8 cellular contexts compared by ENCODE assay signal in genomic region chr2:130355578-130356431, GRCh38. TPM values are rescaled to one million over a fixed set of nuclear protein-coding genes. Genes with fewer than 3 reads are reported as not detected.
A peak's percentile ranks its signal among the peaks of the same experiment; 100 is the strongest.
DNase-seq lines count a peak whose midpoint lies in the region; ATAC-seq and TF ChIP-seq lines count a peak whose summit lies in the region.

A gene with protein sequence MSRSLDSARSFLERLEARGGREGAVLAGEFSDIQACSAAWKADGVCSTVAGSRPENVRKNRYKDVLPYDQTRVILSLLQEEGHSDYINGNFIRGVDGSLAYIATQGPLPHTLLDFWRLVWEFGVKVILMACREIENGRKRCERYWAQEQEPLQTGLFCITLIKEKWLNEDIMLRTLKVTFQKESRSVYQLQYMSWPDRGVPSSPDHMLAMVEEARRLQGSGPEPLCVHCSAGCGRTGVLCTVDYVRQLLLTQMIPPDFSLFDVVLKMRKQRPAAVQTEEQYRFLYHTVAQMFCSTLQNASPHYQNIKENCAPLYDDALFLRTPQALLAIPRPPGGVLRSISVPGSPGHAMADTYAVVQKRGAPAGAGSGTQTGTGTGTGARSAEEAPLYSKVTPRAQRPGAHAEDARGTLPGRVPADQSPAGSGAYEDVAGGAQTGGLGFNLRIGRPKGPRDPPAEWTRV (plus strand): TSS chr2:130356056. CDS start chr2:130356108, 52 bp downstream.

- peak in 3 of 4 donors; percentile 35 to 91 (median 84) for TF ChIP-seq POLR2A in esophagus squamous epithelium (IDR thresholded peaks at IDR 0.05)

- peak; percentile 31; the same call in 1 of the 2 replicates for TF ChIP-seq CTCF in OCI-LY1 (IDR thresholded peaks at IDR 0.05; ENCODE audit: low read length)
- peak in 5 of 6 experiments; percentile 27 to 57 (median 51) for TF ChIP-seq CTCF in esophagus squamous epithelium (IDR thresholded peaks at IDR 0.05)

- H3K27me3 ChIP-seq in OCI-LY1 (ENCODE audit: insufficient read depth, low read length) = no peaks in the 10 kb centered on the region
- no peaks in the 10 kb centered on the region for H3K27me3 ChIP-seq in esophagus squamous epithelium
- H3K27me3 ChIP-seq in muscle layer of colon (ENCODE audit: control insufficient read depth in 1 of 2, insufficient read depth in 2 of 2, low read length in 2 of 2) = no peaks in the 10 kb centered on the region
- no peaks in the 10 kb centered on the region for H3K27me3 ChIP-seq in subcutaneous abdominal adipose tissue (ENCODE audit: control insufficient read depth in 5 of 5, insufficient read depth in 4 of 5, low read length in 5 of 5)

- H4K20me1 ChIP-seq in OCI-LY1 (ENCODE audit: insufficient read depth, low read length) = no peaks in the 10 kb centered on the region

- H2AFZ ChIP-seq in OCI-LY1 (ENCODE audit: low read length) = no peak within 1 kb of the TSS

- DNase-seq in DMS 273 treated with DMSO at 0.1 percent for 48 hours (lab: John Stamatoyannopoulos, UW) (peak; percentile 41), esophagus squamous epithelium (lab: John Stamatoyannopoulos, UW) (peak; percentile 40)
- peak; percentile 75 to 80 for DNase-seq in activated T-cell treated with anti-CD3 and anti-CD28 coated beads, Interleukin-2, amount 50 U/mL, for 48 hours

- peaks cover 56% of the 10 kb centered on the region for H3K4me1 ChIP-seq in OCI-LY1 (ENCODE audit: insufficient read depth, low read length, severe bottlenecking)
- peaks cover 12 to 28% (median 14%) of the 10 kb centered on the region in 3 donors for H3K4me1 ChIP-seq in esophagus squamous epithelium
- peaks cover 25% of the 10 kb centered on the region for H3K4me1 ChIP-seq in muscle layer of colon (ENCODE audit: insufficient read depth, low read length)
- peaks cover 6 to 48% (median 38%) of the 10 kb centered on the region in 5 donors for H3K4me1 ChIP-seq in subcutaneous abdominal adipose tissue (ENCODE audit: control insufficient read depth in 5 of 5, insufficient read depth in 5 of 5, low read length in 5 of 5)

- intact Hi-C loops in esophagus squamous epithelium (cut with DNase I) = no loop called here

- H3K9ac ChIP-seq in OCI-LY1 (ENCODE audit: low read length) (peak within 1 kb of the TSS; percentile 92), muscle layer of colon (ENCODE audit: low read length) (no peak within 1 kb of the TSS), subcutaneous abdominal adipose tissue (ENCODE audit: low read length in 5 of 5) (peak within 1 kb of the TSS; percentile 63 to 84 (median 70))

- H3F3A ChIP-seq in OCI-LY1 (ENCODE audit: insufficient read depth, low read length) = no peaks in the 10 kb centered on the region

- WGBS in esophagus squamous epithelium, 2 donors = 2% methylated on average over 9 of the region's 107 CpGs; no CpG with 5 or more reads in 1 of the 2 donors

- H3K4me2 ChIP-seq in OCI-LY1 (ENCODE audit: low read length) = peak within 1 kb of the TSS; percentile 95

- peak; percentile 92 for ATAC-seq in GM19463 (IDR thresholded peaks at IDR 0.05; ENCODE audit: unreplicated experiment)
- peak; percentile 87 for ATAC-seq in HG03565 (IDR thresholded peaks at IDR 0.05; ENCODE audit: unreplicated experiment)

- H3K4me3 ChIP-seq in OCI-LY1 (ENCODE audit: low read depth, low read length, poor library complexity, severe bottlenecking) (peak within 1 kb of the TSS; percentile 88), esophagus squamous epithelium (peak within 1 kb of the TSS; percentile 70 to 95 (median 82)), muscle layer of colon (ENCODE audit: low read depth in 1 of 2, low read length in 2 of 2) (peak within 1 kb of the TSS; percentile 59 to 86), subcutaneous abdominal adipose tissue (ENCODE audit: low read depth in 1 of 5, low read length in 5 of 5) (peak within 1 kb of the TSS; percentile 73 to 81 (median 77))

- H3K36me3 ChIP-seq in OCI-LY1 (ENCODE audit: insufficient read depth, low read length) (peaks cover 34% of the 10 kb centered on the region), esophagus squamous epithelium (no peaks in the 10 kb centered on the region), muscle layer of colon (ENCODE audit: insufficient read depth, low read length) (no peaks in the 10 kb centered on the region), subcutaneous abdominal adipose tissue (ENCODE audit: control insufficient read depth in 5 of 5, insufficient read depth in 5 of 5, low read length in 5 of 5) (peaks cover 0 to 6% (median 0%) of the 10 kb centered on the region in 5 donors)

- no peaks in the 10 kb centered on the region for H3K79me2 ChIP-seq in OCI-LY1 (ENCODE audit: insufficient read depth, low read length)

- H3K9me2 ChIP-seq in OCI-LY1 (ENCODE audit: low read depth, low read length) = no peaks in the 10 kb centered on the region

- H3K27ac ChIP-seq in OCI-LY1 (ENCODE audit: low read depth, low read length, poor library complexity, severe bottlenecking) (peak within 1 kb of the TSS; percentile 99), esophagus squamous epithelium (peak within 1 kb of the TSS; percentile 78 to 90 (median 84)), muscle layer of colon (ENCODE audit: low read depth, low read length) (peak within 1 kb of the TSS; percentile 70), subcutaneous abdominal adipose tissue (ENCODE audit: low read depth, low read length) (peak within 1 kb of the TSS; percentile 23)

- H3K9me3 ChIP-seq in OCI-LY1 (ENCODE audit: low read length) (no peaks in the 10 kb centered on the region), esophagus squamous epithelium (no peaks in the 10 kb centered on the region), muscle layer of colon (ENCODE audit: low read length) (no peaks in the 10 kb centered on the region), subcutaneous abdominal adipose tissue (ENCODE audit: control insufficient read depth in 5 of 5, low read length in 5 of 5) (no peaks in the 10 kb centered on the region)

RNA-seq across cellular contexts. Expression of the gene that starts here (rescaled TPM):
- 10 to 100 TPM; 26.8 to 43.6 (median 35.5) TPM for total RNA-seq in esophagus squamous epithelium

Comparison
In these comparisons a context has a peak if more than half of its experiments do, and no peak if none do; other contexts are left out.
1. Peak in every context shown above with its lines: DNase-seq, ATAC-seq, H3K4me3 ChIP-seq and H3K27ac ChIP-seq.
2. H3K27ac ChIP-seq: peak in every context shown above with its lines; median percentile 99 in OCI-LY1; 84 in esophagus squamous epithelium; 70 in muscle layer of colon; 23 in subcutaneous abdominal adipose tissue.